Comparison of ENCODE assay signal across 32 cellular contexts in the genomic region with DNA sequence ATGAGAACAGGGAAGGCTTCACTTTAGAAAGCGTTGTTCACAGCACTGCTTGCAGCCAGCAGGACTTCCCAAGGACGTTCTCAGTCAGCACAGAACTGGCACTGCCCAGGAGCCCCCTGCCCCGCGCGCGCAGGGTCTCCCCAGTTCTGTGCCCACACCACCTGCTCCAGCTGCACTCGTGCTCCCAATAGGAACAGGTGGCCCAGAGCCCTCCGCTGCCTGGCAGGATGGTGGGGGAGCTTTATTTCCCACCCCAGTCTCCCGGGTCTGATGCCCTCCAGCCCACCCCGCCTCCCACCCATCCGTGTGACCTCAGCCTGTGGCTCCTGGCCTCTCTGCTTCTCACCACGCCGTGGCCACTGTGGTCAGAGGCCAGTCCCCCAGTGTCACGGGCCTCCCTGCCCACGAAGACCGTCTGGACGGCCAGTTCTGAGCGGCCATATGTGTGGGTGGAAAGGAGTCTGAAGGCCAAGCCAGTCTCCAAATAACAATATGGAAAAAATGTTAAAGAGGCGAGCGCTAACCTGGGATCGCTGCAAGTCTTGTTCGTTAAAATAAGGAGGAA.
"Had no signal": no experiment of that assay in that cellular context is flagged by ENCODE, and none has a peak within 500 bp of the region (broad histone marks: within the 10 kb centered on the region; RNA-seq: fewer than 3 reads in every experiment).

No MANE protein-coding gene starts in this region.

- DNase-seq: activated CD4-positive, alpha-beta memory T cell treated with anti-CD3 and anti-CD28 coated beads for 36 hours; activated CD4-positive, alpha-beta T cell treated with anti-CD3 and anti-CD28 coated beads for 36 hours; activated CD4-positive, alpha-beta T cell treated with anti-CD3 and anti-CD28 coated beads, Interleukin-2, amount 10 ng/mL, durations not matched to agents 24 days and 14 days; activated CD4-positive, CD25-positive, alpha-beta regulatory T cell; activated CD4-positive, CD25-positive, alpha-beta regulatory T cell treated with anti-CD3 and anti-CD28 coated beads, Interleukin-2, amount 50 U/mL, for 72 hours; activated CD8-positive, alpha-beta memory T cell treated with anti-CD3 and anti-CD28 coated beads, Interleukin-2, amount 10 ng/mL, durations not matched to agents 7 days and 5 days; activated CD8-positive, alpha-beta memory T cell treated with anti-CD3 and anti-CD28 coated beads, Interleukin-2, amount 50 U/mL, for 4 hours; activated CD8-positive, alpha-beta T cell treated with anti-CD3 and anti-CD28 coated beads, Interleukin-2, amount 10 ng/mL, durations not matched to agents 7 days and 5 days; activated effector memory CD4-positive, alpha-beta T cell treated with anti-CD3 and anti-CD28 coated beads, Interleukin-2, amount 50 U/mL, for 16 hours; activated naive CD4-positive, alpha-beta T cell treated with anti-CD3 and anti-CD28 coated beads for 36 hours; activated naive CD8-positive, alpha-beta T cell treated with anti-CD3 and anti-CD28 coated beads for 36 hours; activated naive CD8-positive, alpha-beta T cell treated with anti-CD3 and anti-CD28 coated beads, Interleukin-2, amount 50 U/mL, for 24 hours; activated T-cell treated with anti-CD3 and anti-CD28 coated beads, Interleukin-2, amount 50 U/mL, for 1 hour; activated T-cell treated with anti-CD3 and anti-CD28 coated beads, Interleukin-2, amount 50 U/mL, for 48 hours; adrenal gland; amygdala; aorta; body of pancreas; central memory CD4-positive, alpha-beta T cell; cerebellar nuclear complex; dermis blood vessel endothelial cell; effector CD4-positive, alpha-beta T cell; effector memory CD8-positive, alpha-beta T cell; erythroblast; foreskin keratinocyte; gastrocnemius medialis; T-helper 2 cell had no signal

- H3K27ac Mint-ChIP-seq: activated CD4-positive, alpha-beta memory T cell treated with anti-CD3 and anti-CD28 coated beads for 36 hours; activated CD4-positive, alpha-beta T cell treated with anti-CD3 and anti-CD28 coated beads for 36 hours; activated CD4-positive, alpha-beta T cell treated with anti-CD3 and anti-CD28 coated beads, Interleukin-2, amount 10 ng/mL, durations not matched to agents 24 days and 14 days; activated CD8-positive, alpha-beta memory T cell treated with anti-CD3 and anti-CD28 coated beads, Interleukin-2, amount 10 ng/mL, durations not matched to agents 7 days and 5 days; activated CD8-positive, alpha-beta T cell treated with anti-CD3 and anti-CD28 coated beads, Interleukin-2, amount 10 ng/mL, durations not matched to agents 7 days and 5 days; activated naive CD4-positive, alpha-beta T cell treated with anti-CD3 and anti-CD28 coated beads for 36 hours; activated naive CD4-positive, alpha-beta T cell treated with anti-CD3 and anti-CD28 coated beads, Interleukin-2, amount 50 U/mL, for 24 hours; activated naive CD8-positive, alpha-beta T cell treated with anti-CD3 and anti-CD28 coated beads for 36 hours; activated naive CD8-positive, alpha-beta T cell treated with anti-CD3 and anti-CD28 coated beads, Interleukin-2, amount 50 U/mL, for 24 hours; activated T-helper 1 cell treated with anti-CD3 and anti-CD28 coated beads, Interleukin-12 subunit alpha, Interleukin-12 subunit beta, Interleukin-2, Interleukin-4 antibody, amounts not matched to agents 30 ng/mL and 10 ng/mL and 1 ng/mL, durations not matched to agents 14 hours and 24 hours and 36 hours; activated T-helper 2 cell treated with anti-CD3 and anti-CD28 coated beads, Interferon-gamma antibody, Interleukin-2, Interleukin-4, amounts not matched to agents 10 μg/mL and 5 μg/mL and 100 μg/mL, durations not matched to agents 14 hours and 24 hours and 36 hours; effector memory CD8-positive, alpha-beta T cell had no signal

- H3K27ac ChIP-seq: adrenal gland, body of pancreas, coronary artery, esophagus muscularis mucosa, foreskin keratinocyte, gastrocnemius medialis had no signal

- H3K4me3 ChIP-seq: adrenal gland, body of pancreas, coronary artery, esophagus muscularis mucosa, gastrocnemius medialis had no signal

- H3K36me3 ChIP-seq: adrenal gland, esophagus muscularis mucosa, gastrocnemius medialis had no signal

- H3K4me1 Mint-ChIP-seq: activated CD4-positive, alpha-beta T cell treated with anti-CD3 and anti-CD28 coated beads for 36 hours; activated CD4-positive, alpha-beta T cell treated with anti-CD3 and anti-CD28 coated beads, Interleukin-2, amount 10 ng/mL, durations not matched to agents 24 days and 14 days; activated CD8-positive, alpha-beta memory T cell treated with anti-CD3 and anti-CD28 coated beads, Interleukin-2, amount 10 ng/mL, durations not matched to agents 7 days and 5 days; activated naive CD4-positive, alpha-beta T cell treated with anti-CD3 and anti-CD28 coated beads, Interleukin-2, amount 50 U/mL, for 24 hours; activated naive CD8-positive, alpha-beta T cell treated with anti-CD3 and anti-CD28 coated beads for 36 hours; activated naive CD8-positive, alpha-beta T cell treated with anti-CD3 and anti-CD28 coated beads, Interleukin-2, amount 50 U/mL, for 24 hours had no signal

- H3K9me3 ChIP-seq: adrenal gland, body of pancreas, gastrocnemius medialis had no signal

- H3K36me3 Mint-ChIP-seq: activated CD8-positive, alpha-beta memory T cell treated with anti-CD3 and anti-CD28 coated beads, Interleukin-2, amount 10 ng/mL, durations not matched to agents 7 days and 5 days had no signal

- H3K9me3 Mint-ChIP-seq: activated CD4-positive, alpha-beta T cell treated with anti-CD3 and anti-CD28 coated beads, Interleukin-2, amount 10 ng/mL, durations not matched to agents 24 days and 14 days; activated naive CD8-positive, alpha-beta T cell treated with anti-CD3 and anti-CD28 coated beads, Interleukin-2, amount 50 U/mL, for 24 hours; activated T-helper 1 cell treated with anti-CD3 and anti-CD28 coated beads, Interleukin-12 subunit alpha, Interleukin-12 subunit beta, Interleukin-2, Interleukin-4 antibody, amounts not matched to agents 30 ng/mL and 10 ng/mL and 1 ng/mL, durations not matched to agents 14 hours and 24 hours and 36 hours; activated T-helper 2 cell treated with anti-CD3 and anti-CD28 coated beads, Interferon-gamma antibody, Interleukin-2, Interleukin-4, amounts not matched to agents 10 μg/mL and 5 μg/mL and 100 μg/mL, durations not matched to agents 14 hours and 24 hours and 36 hours; effector memory CD8-positive, alpha-beta T cell had no signal

- H3K27me3 ChIP-seq: adrenal gland, body of pancreas had no signal

- H3K4me1 ChIP-seq: adrenal gland, body of pancreas, esophagus muscularis mucosa, foreskin keratinocyte, gastrocnemius medialis had no signal

- H3K4me3 Mint-ChIP-seq: activated CD4-positive, alpha-beta memory T cell treated with anti-CD3 and anti-CD28 coated beads for 36 hours; activated CD4-positive, alpha-beta T cell treated with anti-CD3 and anti-CD28 coated beads for 36 hours; activated CD4-positive, alpha-beta T cell treated with anti-CD3 and anti-CD28 coated beads, Interleukin-2, amount 10 ng/mL, durations not matched to agents 24 days and 14 days; activated CD8-positive, alpha-beta memory T cell treated with anti-CD3 and anti-CD28 coated beads, Interleukin-2, amount 10 ng/mL, durations not matched to agents 7 days and 5 days; activated CD8-positive, alpha-beta T cell treated with anti-CD3 and anti-CD28 coated beads, Interleukin-2, amount 10 ng/mL, durations not matched to agents 7 days and 5 days; activated naive CD4-positive, alpha-beta T cell treated with anti-CD3 and anti-CD28 coated beads for 36 hours; activated naive CD4-positive, alpha-beta T cell treated with anti-CD3 and anti-CD28 coated beads, Interleukin-2, amount 50 U/mL, for 24 hours; activated naive CD8-positive, alpha-beta T cell treated with anti-CD3 and anti-CD28 coated beads for 36 hours; activated naive CD8-positive, alpha-beta T cell treated with anti-CD3 and anti-CD28 coated beads, Interleukin-2, amount 50 U/mL, for 24 hours; activated T-helper 1 cell treated with anti-CD3 and anti-CD28 coated beads, Interleukin-12 subunit alpha, Interleukin-12 subunit beta, Interleukin-2, Interleukin-4 antibody, amounts not matched to agents 30 ng/mL and 10 ng/mL and 1 ng/mL, durations not matched to agents 14 hours and 24 hours and 36 hours; effector memory CD8-positive, alpha-beta T cell had no signal
